In genomic region chr9:72478993-72479392, GRCh38 we compare ENCODE assay signal across 1 cellular context.
TF ChIP-seq lines count a peak whose summit lies in the region.

No MANE protein-coding gene starts in this region.

TF ChIP-seq in GM23338, 12 proteins besides CTCF, POLR2A, EP300 and RAD21 (continued from another document):
- no peak for TF ChIP-seq REST (IDR thresholded peaks at IDR 0.05; ENCODE audit: unreplicated experiment)
